Comparison of ENCODE assay signal across 28 cellular contexts in genomic region chr6:109450801-109451200, GRCh38. TPM values are rescaled to one million over a fixed set of nuclear protein-coding genes. Genes with fewer than 3 reads are reported as not detected.
DNase-seq lines count a peak whose midpoint lies in the region; ATAC-seq, FAIRE-seq and TF ChIP-seq lines count a peak whose summit lies in the region.
"Had no signal": no experiment of that assay in that cellular context is flagged by ENCODE, and none has a peak within 500 bp of the region (broad histone marks: within the 10 kb centered on the region; RNA-seq: fewer than 3 reads in every experiment).

No MANE protein-coding gene starts in this region.

- in situ Hi-C loops in HepG2 (cut with HindIII; ENCODE audit: extremely low pct_ligation_motif_present, low pct_unique_long_range_greater_than_20kb), result no loop called here

- no peak overlapping the region for H3K4me2 ChIP-seq in Karpas-422 (ENCODE audit: low read depth, low read length, poor library complexity, severe bottlenecking)
- no peak overlapping the region for H3K4me2 ChIP-seq in HepG2 (ENCODE audit: low read depth, low read length)

- H2AFZ ChIP-seq in Karpas-422 (ENCODE audit: low read length) (no peak overlapping the region), HepG2 (ENCODE audit: low read length) (no peak overlapping the region)

- TF ChIP-seq RAD21 in HepG2 (CRISPR knock-in tag; IDR thresholded peaks at IDR 0.05), result no peak

- H4K20me1 ChIP-seq in Karpas-422 (ENCODE audit: insufficient read depth, low read depth, low read length) (no peaks in the 10 kb centered on the region), HepG2 (ENCODE audit: insufficient read depth, low read length) (no peaks in the 10 kb centered on the region)

- no peak overlapping the region for H3K27ac ChIP-seq in Karpas-422 (ENCODE audit: low read length)
- no peak overlapping the region for H3K27ac ChIP-seq in HepG2 (ENCODE audit: extremely low read length, insufficient read depth, low read length)
- H3K27ac ChIP-seq: gastrocnemius medialis, left ventricle myocardium inferior, right lobe of liver, SK-N-MC, thyroid gland had no signal

- TF ChIP-seq EP300 in HepG2 (IDR thresholded peaks at IDR 0.05; ENCODE audit: low read depth in 2 of 2, low read length in 2 of 2), result no peak
- TF ChIP-seq EP300 in HepG2 (CRISPR knock-in tag; IDR thresholded peaks at IDR 0.05; ENCODE audit: borderline replicate concordance), result no peak

- H3K4me1 ChIP-seq in Karpas-422 (ENCODE audit: low read length) (peaks cover 9% of the 10 kb centered on the region), HepG2 (ENCODE audit: insufficient read depth, low read length) (peaks cover 8% of the 10 kb centered on the region; the same call in 1 of the 2 replicates)

- no peak for TF ChIP-seq POLR2A in HepG2 (IDR thresholded peaks at IDR 0.05; ENCODE audit: insufficient read depth in 1 of 2, low read depth in 2 of 2, low read length in 2 of 2)

- DNase-seq in natural killer cell (no peak), Karpas-422 (peak; percentile 53), islet precursor cell (peak; percentile 7), HepG2 (ENCODE audit: low spot score) (no peak)
- no peak for DNase-seq in natural killer cell treated with Interleukin-12 subunit alpha and Interleukin-12 subunit beta and Interleukin-15 and Interleukin-18, amount 100 ng/mL, for 72 hours (ENCODE audit: low spot score)
- no peak for DNase-seq in activated effector memory CD4-positive, alpha-beta T cell treated with anti-CD3 and anti-CD28 coated beads, Interleukin-2, amount 50 U/mL, for 16 hours
- DNase-seq: activated T-cell treated with anti-CD3 and anti-CD28 coated beads, Interleukin-2, amount 50 U/mL, for 48 hours; central memory CD4-positive, alpha-beta T cell; DND-41; gastrocnemius medialis; hippocampal formation; left ventricle myocardium inferior; NCI-H1048; NCI-H187 treated with DMSO at 0.1 percent for 48 hours; NCI-H226; NCI-H774; right lobe of liver; stimulated activated CD4-positive, alpha-beta T cell treated with anti-CD3 and anti-CD28 coated beads, Interleukin-12 subunit alpha, Interleukin-12 subunit beta, amount 100 ng/mL, for 4 hours; stimulated activated CD4-positive, alpha-beta T cell treated with anti-CD3 and anti-CD28 coated beads, Interleukin-4, amount 100 ng/mL, for 24 hours; stimulated activated naive CD8-positive, alpha-beta T cell treated with anti-CD3 and anti-CD28 coated beads, Interleukin-15, Interleukin-2, amounts not matched to agents 100 U/mL and 50 U/mL, for 24 hours; thyroid gland had no signal

- H3K27me3 Mint-ChIP-seq in natural killer cell (ENCODE audit: low read depth in 2 of 2), result no peaks in the 10 kb centered on the region
- H3K27me3 Mint-ChIP-seq in natural killer cell treated with Interleukin-12 subunit alpha and Interleukin-12 subunit beta and Interleukin-15 and Interleukin-18, amount 100 ng/mL, for 72 hours, result no peaks in the 10 kb centered on the region
- H3K27me3 Mint-ChIP-seq: dendritic cell treated with granulocyte-macrophage colony-stimulating factor and Interleukin-4, amounts not matched to agents 40 ng/mL and 50 ng/mL, for 4 days had no signal

- H3K9me3 ChIP-seq in Karpas-422 (ENCODE audit: low read length) (no peaks in the 10 kb centered on the region), HepG2 (ENCODE audit: low read length) (no peaks in the 10 kb centered on the region)
- H3K9me3 ChIP-seq: gastrocnemius medialis, left ventricle myocardium inferior, right lobe of liver, thyroid gland had no signal

- 91% methylated on average over 3 of the region's 3 CpGs for WGBS in HepG2 (ENCODE audit: low lambda C conversion rate)

- H3K4me3 ChIP-seq in Karpas-422 (ENCODE audit: low read length) (no peak overlapping the region), HepG2 (replicated peaks in 1 of 3; ENCODE audit: insufficient read depth in 1 of 3, low read depth in 2 of 3, low read length in 3 of 3) (no peak overlapping the region)
- H3K4me3 ChIP-seq: gastrocnemius medialis, left ventricle myocardium inferior, right lobe of liver, SK-N-MC, thyroid gland had no signal

- intact Hi-C loops in natural killer cell (cut with micrococcal nuclease), result loop anchor here (10.0 kb wide), 1 partner anchor 244 kb away; the partner anchor contains the start of genes AK9 and FIG4
- intact Hi-C loops in HepG2 (cut with micrococcal nuclease; ENCODE audit: unreplicated experiment), result no loop called here

- no peak overlapping the region for H3K9ac ChIP-seq in Karpas-422 (ENCODE audit: low read length)
- H3K9ac ChIP-seq in HepG2 (ENCODE audit: insufficient read depth, low read depth, low read length), result no peak overlapping the region

- H3K4me1 Mint-ChIP-seq in natural killer cell, result peaks cover 32 to 60% of the 10 kb centered on the region in 2 donors
- H3K4me1 Mint-ChIP-seq in natural killer cell treated with Interleukin-12 subunit alpha and Interleukin-12 subunit beta and Interleukin-15 and Interleukin-18, amount 100 ng/mL, for 72 hours (ENCODE audit: low read depth in 2 of 2), result peaks cover 18 to 33% of the 10 kb centered on the region in 2 donors

- peak overlapping the region; percentile 9 for H3K4me3 Mint-ChIP-seq in natural killer cell
- no peak overlapping the region for H3K4me3 Mint-ChIP-seq in natural killer cell treated with Interleukin-12 subunit alpha and Interleukin-12 subunit beta and Interleukin-15 and Interleukin-18, amount 100 ng/mL, for 72 hours
- H3K4me3 Mint-ChIP-seq: dendritic cell treated with granulocyte-macrophage colony-stimulating factor and Interleukin-4, amounts not matched to agents 40 ng/mL and 50 ng/mL, for 4 days; mesothelial cell of epicardium had no signal

- no peaks in the 10 kb centered on the region for H3K9me2 ChIP-seq in Karpas-422 (replicated peaks; ENCODE audit: insufficient read depth, low read length)

- H3K36me3 ChIP-seq in Karpas-422 (ENCODE audit: insufficient read depth, low read length), result 0 out of 2 replicates have a peak, but pooled peaks cover 6% of the 10 kb centered on the region
- no peaks in the 10 kb centered on the region; a peak in 2 of 5 replicates for H3K36me3 ChIP-seq in HepG2 (replicated peaks in 1 of 2; ENCODE audit: control insufficient read depth in 1 of 2, insufficient read depth in 2 of 2, low read length in 2 of 2)
- H3K36me3 ChIP-seq: right lobe of liver, thyroid gland had no signal

- no peaks in the 10 kb centered on the region for H3K36me3 Mint-ChIP-seq in natural killer cell
- no peaks in the 10 kb centered on the region for H3K36me3 Mint-ChIP-seq in natural killer cell treated with Interleukin-12 subunit alpha and Interleukin-12 subunit beta and Interleukin-15 and Interleukin-18, amount 100 ng/mL, for 72 hours
- H3K36me3 Mint-ChIP-seq: mesothelial cell of epicardium had no signal

- CTCF ChIA-PET in HepG2 (lab: Yijun Ruan, JAX; ENCODE audit: low intra/inter-chr PET ratio, low total read pairs), result no interaction called here

- no peak for ATAC-seq in natural killer cell
- no peak for ATAC-seq in natural killer cell treated with Interleukin-12 subunit alpha and Interleukin-12 subunit beta and Interleukin-15 and Interleukin-18, amount 100 ng/mL, for 72 hours
- ATAC-seq in HepG2, result no peak
- ATAC-seq in HG03108 (IDR thresholded peaks at IDR 0.05; ENCODE audit: unreplicated experiment), result no peak
- ATAC-seq: activated CD4-positive, CD25-positive, alpha-beta regulatory T cell treated with anti-CD3 and anti-CD28 coated beads, Interleukin-2, amount 50 U/mL, for 24 hours; activated naive CD4-positive, alpha-beta T cell treated with anti-CD3 and anti-CD28 coated beads, Interleukin-2, amount 50 U/mL, for 72 hours; gastrocnemius medialis; right lobe of liver; stimulated activated naive CD8-positive, alpha-beta T cell treated with anti-CD3 and anti-CD28 coated beads, Interleukin-15, Interleukin-2, amounts not matched to agents 100 U/mL and 50 U/mL, for 24 hours had no signal

- POLR2A ChIA-PET in HepG2 (lab: Yijun Ruan, JAX), result interaction anchor here (1.0 kb wide), 1 partner anchor 9 kb away, joined by 3 read pairs; no protein-coding TSS in a partner anchor

- H3K27me3 ChIP-seq in Karpas-422 (ENCODE audit: low read length), result no peaks in the 10 kb centered on the region
- H3K27me3 ChIP-seq in HepG2 (ENCODE audit: control insufficient read depth in 1 of 2, insufficient read depth in 2 of 2, low read length in 2 of 2), result no peaks in the 10 kb centered on the region
- H3K27me3 ChIP-seq: gastrocnemius medialis, right lobe of liver, thyroid gland had no signal

- BruUV-seq in HepG2 (replicated peaks; lab: Mats Ljungman, UMichigan), result no TSS peak

- no peak overlapping the region for H3K27ac Mint-ChIP-seq in natural killer cell
- H3K27ac Mint-ChIP-seq in natural killer cell treated with Interleukin-12 subunit alpha and Interleukin-12 subunit beta and Interleukin-15 and Interleukin-18, amount 100 ng/mL, for 72 hours, result no peak overlapping the region
- H3K27ac Mint-ChIP-seq: dendritic cell treated with granulocyte-macrophage colony-stimulating factor and Interleukin-4, amounts not matched to agents 40 ng/mL and 50 ng/mL, for 4 days; mesothelial cell of epicardium had no signal

- TF ChIP-seq CTCF in natural killer cell (IDR thresholded peaks at IDR 0.05) (no peak), HepG2 (CRISPR knock-in tag; IDR thresholded peaks at IDR 0.05) (no peak)

- H3K9me3 Mint-ChIP-seq in natural killer cell, result no peaks in the 10 kb centered on the region
- no peaks in the 10 kb centered on the region for H3K9me3 Mint-ChIP-seq in natural killer cell treated with Interleukin-12 subunit alpha and Interleukin-12 subunit beta and Interleukin-15 and Interleukin-18, amount 100 ng/mL, for 72 hours
- H3K9me3 Mint-ChIP-seq: activated naive CD4-positive, alpha-beta T cell treated with anti-CD3 and anti-CD28 coated beads, Interleukin-2, amount 50 U/mL, for 72 hours; dendritic cell treated with granulocyte-macrophage colony-stimulating factor and Interleukin-4, amounts not matched to agents 40 ng/mL and 50 ng/mL, for 4 days; mesothelial cell of epicardium had no signal

- FAIRE-seq in HepG2 (lab: Jason Lieb, UNC), result no peak
- FAIRE-seq: astrocyte had no signal

- H3K79me2 ChIP-seq in Karpas-422 (ENCODE audit: low read length) (peaks cover 16% of the 10 kb centered on the region; the same call in 1 of the 2 replicates), HepG2 (ENCODE audit: insufficient read depth, low read length) (no peaks in the 10 kb centered on the region)

RNA-seq across cellular contexts. Expression of gene MICAL1, which starts 4.8 kb away (rescaled TPM):
- 100 to 1,000 TPM in 1 of 3 donors, 10 to 100 TPM in 2; 72.4 to 102 (median 81.3) TPM for total RNA-seq in natural killer cell
- 10 to 100 TPM; 18.9 to 29.0 TPM for total RNA-seq in natural killer cell treated with Interleukin-12 subunit alpha and Interleukin-12 subunit beta and Interleukin-15 and Interleukin-18, amount 100 ng/mL, for 72 hours
- total RNA-seq in Karpas-422 (2014; rRNA removed; shearing (Covaris generic); ENCODE audit: low replicate concordance), result 59.4 and 71.6 TPM in 2 replicates
- total RNA-seq in HepG2 (2016; rRNA removed; fragmentation: Illumina TruSeq; extraction: Trizol), result 1.9 and 6.9 TPM in 2 replicates
- total RNA-seq in HepG2 (2016; cell fraction: cytosol; rRNA removed; fragmentation: Illumina TruSeq; extraction: Trizol; ENCODE audit: low read depth), result 1.1 and 2.9 TPM in 2 replicates
- total RNA-seq in HepG2 (2016; cell fraction: insoluble cytoplasmic fraction; rRNA removed; fragmentation: Illumina TruSeq; extraction: Trizol), result 2.2 and 7.5 TPM in 2 replicates
- 0.87 and 1.4 TPM in 2 replicates for total RNA-seq in HepG2 (2016; cell fraction: membrane; rRNA removed; fragmentation: Illumina TruSeq; extraction: Trizol)
- 10.6 and 12.0 TPM in 2 replicates for total RNA-seq in HepG2 (2016; cell fraction: nucleus; rRNA removed; fragmentation: Illumina TruSeq; extraction: Trizol)
- 39.0 and 48.0 TPM in 2 replicates for polyA plus RNA-seq in HepG2 (2011; rRNA removed)
- 6.7 and 9.8 TPM in 2 replicates for polyA plus RNA-seq in HepG2 (2011; cell fraction: cytosol; rRNA removed)
- 432 and 521 TPM in 2 replicates for polyA plus RNA-seq in HepG2 (2011; cell fraction: nucleus; rRNA removed)
- 10.5 and 18.1 TPM in 2 replicates for polyA plus RNA-seq in HepG2 (2012)
- polyA plus RNA-seq in HepG2 (2016; cell fraction: cytosol; fragmentation: Illumina TruSeq; extraction: Trizol; ENCODE audit: low read depth), result 0.25 and 0.36 TPM in 2 replicates
- 2.0 and 2.3 TPM in 2 replicates for polyA plus RNA-seq in HepG2 (2016; cell fraction: insoluble cytoplasmic fraction; fragmentation: Illumina TruSeq; extraction: Trizol; ENCODE audit: low read depth)
- polyA plus RNA-seq in HepG2 (2016; cell fraction: membrane; fragmentation: Illumina TruSeq; extraction: Trizol; ENCODE audit: low read depth), result 0.81 and 0.95 TPM in 2 replicates
- polyA plus RNA-seq in HepG2 (2016; cell fraction: nucleus; fragmentation: Illumina TruSeq; extraction: Trizol; ENCODE audit: insufficient read depth, low read depth), result 40.3 and 54.1 TPM in 2 replicates
- polyA minus RNA-seq in HepG2 (2011; rRNA and poly(A)+ RNA removed; ENCODE audit: low replicate concordance), result 6.9 and 18.4 TPM in 2 replicates
- 4.7 and 5.5 TPM in 2 replicates for polyA minus RNA-seq in HepG2 (2011; cell fraction: cytosol; rRNA and poly(A)+ RNA removed)
- 36.2 and 38.4 TPM in 2 replicates for polyA minus RNA-seq in HepG2 (2011; cell fraction: nucleus; rRNA and poly(A)+ RNA removed)

RNA-seq across cellular contexts. Expression of gene SMPD2, which starts 10.3 kb away (rescaled TPM):
- total RNA-seq in natural killer cell (10 to 100 TPM; 25.0 to 37.3 (median 29.3) TPM), HepG2 (2016; rRNA removed; fragmentation: Illumina TruSeq; extraction: Trizol) (6.7 and 10.6 TPM in 2 replicates)
- total RNA-seq in natural killer cell treated with Interleukin-12 subunit alpha and Interleukin-12 subunit beta and Interleukin-15 and Interleukin-18, amount 100 ng/mL, for 72 hours, result 10 to 100 TPM; 10.3 to 11.4 TPM
- 14.1 and 19.4 TPM in 2 replicates for total RNA-seq in Karpas-422 (2014; rRNA removed; shearing (Covaris generic); ENCODE audit: low replicate concordance)
- total RNA-seq in HepG2 (2016; cell fraction: cytosol; rRNA removed; fragmentation: Illumina TruSeq; extraction: Trizol; ENCODE audit: low read depth), result 4.6 and 5.2 TPM in 2 replicates
- 7.4 and 12.3 TPM in 2 replicates for total RNA-seq in HepG2 (2016; cell fraction: insoluble cytoplasmic fraction; rRNA removed; fragmentation: Illumina TruSeq; extraction: Trizol)
- 8.5 and 8.7 TPM in 2 replicates for total RNA-seq in HepG2 (2016; cell fraction: membrane; rRNA removed; fragmentation: Illumina TruSeq; extraction: Trizol)
- total RNA-seq in HepG2 (2016; cell fraction: nucleus; rRNA removed; fragmentation: Illumina TruSeq; extraction: Trizol), result 12.1 and 13.9 TPM in 2 replicates
- 5.9 and 6.9 TPM in 2 replicates for polyA plus RNA-seq in HepG2 (2011; rRNA removed)
- 5.0 and 5.8 TPM in 2 replicates for polyA plus RNA-seq in HepG2 (2011; cell fraction: cytosol; rRNA removed)
- 15.0 and 17.9 TPM in 2 replicates for polyA plus RNA-seq in HepG2 (2011; cell fraction: nucleus; rRNA removed)
- polyA plus RNA-seq in HepG2 (2012), result 2.4 and 4.1 TPM in 2 replicates
- 5.7 and 6.5 TPM in 2 replicates for polyA plus RNA-seq in HepG2 (2016; cell fraction: cytosol; fragmentation: Illumina TruSeq; extraction: Trizol; ENCODE audit: low read depth)
- polyA plus RNA-seq in HepG2 (2016; cell fraction: insoluble cytoplasmic fraction; fragmentation: Illumina TruSeq; extraction: Trizol; ENCODE audit: low read depth), result 7.1 and 7.3 TPM in 2 replicates
- 5.9 and 8.0 TPM in 2 replicates for polyA plus RNA-seq in HepG2 (2016; cell fraction: membrane; fragmentation: Illumina TruSeq; extraction: Trizol; ENCODE audit: low read depth)
- 13.1 and 18.5 TPM in 2 replicates for polyA plus RNA-seq in HepG2 (2016; cell fraction: nucleus; fragmentation: Illumina TruSeq; extraction: Trizol; ENCODE audit: insufficient read depth, low read depth)
- polyA minus RNA-seq in HepG2 (2011; rRNA and poly(A)+ RNA removed; ENCODE audit: low replicate concordance), result 8.7 and 50.0 TPM in 2 replicates
- polyA minus RNA-seq in HepG2 (2011; cell fraction: cytosol; rRNA and poly(A)+ RNA removed), result 1.8 and 3.3 TPM in 2 replicates
- 15.7 and 21.8 TPM in 2 replicates for polyA minus RNA-seq in HepG2 (2011; cell fraction: nucleus; rRNA and poly(A)+ RNA removed)

RNA-seq across cellular contexts. Expression of gene PPIL6, which starts 10.4 kb away (rescaled TPM):
- total RNA-seq in natural killer cell (under 1 TPM; 0.28 to 0.70 (median 0.40) TPM), HepG2 (2016; rRNA removed; fragmentation: Illumina TruSeq; extraction: Trizol) (0.22 TPM in 1 of 2 replicates, not detected in the other)
- not detected for total RNA-seq in natural killer cell treated with Interleukin-12 subunit alpha and Interleukin-12 subunit beta and Interleukin-15 and Interleukin-18, amount 100 ng/mL, for 72 hours
- 0.54 TPM in 1 of 2 replicates, not detected in the other for total RNA-seq in Karpas-422 (2014; rRNA removed; shearing (Covaris generic); ENCODE audit: low replicate concordance)
- not detected in 2 replicates for total RNA-seq in HepG2 (2016; cell fraction: cytosol; rRNA removed; fragmentation: Illumina TruSeq; extraction: Trizol; ENCODE audit: low read depth)
- 0.16 and 0.48 TPM in 2 replicates for total RNA-seq in HepG2 (2016; cell fraction: insoluble cytoplasmic fraction; rRNA removed; fragmentation: Illumina TruSeq; extraction: Trizol)
- 0.19 TPM in 1 of 2 replicates, not detected in the other for total RNA-seq in HepG2 (2016; cell fraction: membrane; rRNA removed; fragmentation: Illumina TruSeq; extraction: Trizol)
- not detected in 2 replicates for total RNA-seq in HepG2 (2016; cell fraction: nucleus; rRNA removed; fragmentation: Illumina TruSeq; extraction: Trizol)
- 0.01 and 0.46 TPM in 2 replicates for polyA plus RNA-seq in HepG2 (2011; rRNA removed)
- 0.05 and 0.12 TPM in 2 replicates for polyA plus RNA-seq in HepG2 (2011; cell fraction: cytosol; rRNA removed)
- polyA plus RNA-seq in HepG2 (2011; cell fraction: nucleus; rRNA removed), result not detected in 2 replicates
- polyA plus RNA-seq in HepG2 (2012), result 0.11 TPM in 1 of 2 replicates, not detected in the other
- 0.31 TPM in 1 of 2 replicates, not detected in the other for polyA plus RNA-seq in HepG2 (2016; cell fraction: cytosol; fragmentation: Illumina TruSeq; extraction: Trizol; ENCODE audit: low read depth)
- polyA plus RNA-seq in HepG2 (2016; cell fraction: insoluble cytoplasmic fraction; fragmentation: Illumina TruSeq; extraction: Trizol; ENCODE audit: low read depth), result not detected in 2 replicates
- polyA plus RNA-seq in HepG2 (2016; cell fraction: membrane; fragmentation: Illumina TruSeq; extraction: Trizol; ENCODE audit: low read depth), result 0.13 TPM in 1 of 2 replicates, not detected in the other
- not detected in 2 replicates for polyA plus RNA-seq in HepG2 (2016; cell fraction: nucleus; fragmentation: Illumina TruSeq; extraction: Trizol; ENCODE audit: insufficient read depth, low read depth)
- 0.87 TPM in 1 of 2 replicates, not detected in the other for polyA minus RNA-seq in HepG2 (2011; rRNA and poly(A)+ RNA removed; ENCODE audit: low replicate concordance)
- polyA minus RNA-seq in HepG2 (2011; cell fraction: cytosol; rRNA and poly(A)+ RNA removed), result not detected in 2 replicates
- polyA minus RNA-seq in HepG2 (2011; cell fraction: nucleus; rRNA and poly(A)+ RNA removed), result not detected in 2 replicates
- total RNA-seq: activated naive CD4-positive, alpha-beta T cell treated with anti-CD3 and anti-CD28 coated beads, Interleukin-2, amount 50 U/mL, for 72 hours had no signal

RNA-seq across cellular contexts. Expression of gene ZBTB24, which starts 32.2 kb away (rescaled TPM):
- total RNA-seq in natural killer cell, result 10 to 100 TPM in 1 of 3 donors, 1 to 10 TPM in 2; 6.7 to 10.6 (median 8.6) TPM
- 1 to 10 TPM; 9.8 to 9.9 TPM for total RNA-seq in natural killer cell treated with Interleukin-12 subunit alpha and Interleukin-12 subunit beta and Interleukin-15 and Interleukin-18, amount 100 ng/mL, for 72 hours
- total RNA-seq in Karpas-422 (2014; rRNA removed; shearing (Covaris generic); ENCODE audit: low replicate concordance), result 10.4 and 18.5 TPM in 2 replicates
- total RNA-seq in HepG2 (2016; rRNA removed; fragmentation: Illumina TruSeq; extraction: Trizol), result 6.2 and 8.7 TPM in 2 replicates
- 1.1 and 1.2 TPM in 2 replicates for total RNA-seq in HepG2 (2016; cell fraction: cytosol; rRNA removed; fragmentation: Illumina TruSeq; extraction: Trizol; ENCODE audit: low read depth)
- total RNA-seq in HepG2 (2016; cell fraction: insoluble cytoplasmic fraction; rRNA removed; fragmentation: Illumina TruSeq; extraction: Trizol), result 6.7 and 8.3 TPM in 2 replicates
- total RNA-seq in HepG2 (2016; cell fraction: membrane; rRNA removed; fragmentation: Illumina TruSeq; extraction: Trizol), result 4.0 and 4.6 TPM in 2 replicates
- total RNA-seq in HepG2 (2016; cell fraction: nucleus; rRNA removed; fragmentation: Illumina TruSeq; extraction: Trizol), result 5.4 and 5.8 TPM in 2 replicates
- polyA plus RNA-seq in HepG2 (2011; rRNA removed), result 1.5 and 1.6 TPM in 2 replicates
- polyA plus RNA-seq in HepG2 (2011; cell fraction: cytosol; rRNA removed), result 1.0 and 1.4 TPM in 2 replicates
- 1.5 and 1.7 TPM in 2 replicates for polyA plus RNA-seq in HepG2 (2011; cell fraction: nucleus; rRNA removed)
- polyA plus RNA-seq in HepG2 (2012), result 2.3 and 2.8 TPM in 2 replicates
- 0.88 and 0.89 TPM in 2 replicates for polyA plus RNA-seq in HepG2 (2016; cell fraction: cytosol; fragmentation: Illumina TruSeq; extraction: Trizol; ENCODE audit: low read depth)
- 6.1 and 6.3 TPM in 2 replicates for polyA plus RNA-seq in HepG2 (2016; cell fraction: insoluble cytoplasmic fraction; fragmentation: Illumina TruSeq; extraction: Trizol; ENCODE audit: low read depth)
- 1.9 and 2.0 TPM in 2 replicates for polyA plus RNA-seq in HepG2 (2016; cell fraction: membrane; fragmentation: Illumina TruSeq; extraction: Trizol; ENCODE audit: low read depth)
- 7.1 and 7.4 TPM in 2 replicates for polyA plus RNA-seq in HepG2 (2016; cell fraction: nucleus; fragmentation: Illumina TruSeq; extraction: Trizol; ENCODE audit: insufficient read depth, low read depth)
- 1.3 and 9.1 TPM in 2 replicates for polyA minus RNA-seq in HepG2 (2011; rRNA and poly(A)+ RNA removed; ENCODE audit: low replicate concordance)
- polyA minus RNA-seq in HepG2 (2011; cell fraction: cytosol; rRNA and poly(A)+ RNA removed), result 2.5 and 3.1 TPM in 2 replicates
- 4.1 and 4.4 TPM in 2 replicates for polyA minus RNA-seq in HepG2 (2011; cell fraction: nucleus; rRNA and poly(A)+ RNA removed)

Comparison
In these comparisons a context has a peak if more than half of its experiments do, and no peak if none do; other contexts are left out.
1. DNase-seq: peak in Karpas-422 (single experiment) and islet precursor cell (single experiment); none in natural killer cell (single experiment), natural killer cell treated with Interleukin-12 subunit alpha and Interleukin-12 subunit beta and Interleukin-15 and Interleukin-18, amount 100 ng/mL, for 72 hours (single experiment), HepG2 (single experiment) and activated effector memory CD4-positive, alpha-beta T cell treated with anti-CD3 and anti-CD28 coated beads, Interleukin-2, amount 50 U/mL, for 16 hours (single experiment).